In the genomic region with DNA sequence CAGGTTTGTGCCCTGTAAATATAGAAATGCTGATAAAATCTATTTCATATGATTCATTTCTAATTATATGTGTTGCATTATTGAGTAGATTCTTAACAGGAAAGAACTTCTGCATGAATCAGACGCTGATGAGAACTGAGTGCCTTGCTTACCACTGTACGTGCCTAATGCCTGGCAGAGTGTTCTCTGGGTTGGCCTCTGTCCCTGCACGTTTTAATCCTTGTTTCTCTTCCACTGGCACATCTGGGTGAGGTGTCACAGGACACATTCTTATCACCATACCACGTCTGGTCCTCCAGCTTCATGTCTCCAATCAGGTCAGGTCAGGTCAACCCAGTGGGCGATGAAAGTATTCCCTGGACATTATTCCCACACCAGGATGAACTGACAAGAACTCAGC, we compare ENCODE assay signal across 17 cellular contexts.
DNase-seq lines count a peak whose midpoint lies in the region; ATAC-seq and TF ChIP-seq lines count a peak whose summit lies in the region.
"Had no signal": no experiment of that assay in that cellular context is flagged by ENCODE, and none has a peak within 500 bp of the region (broad histone marks: within the 10 kb centered on the region; RNA-seq: fewer than 3 reads in every experiment).

No MANE protein-coding gene starts in this region.

- TF ChIP-seq CTCF in AG09309 (IDR thresholded peaks at IDR 0.05; ENCODE audit: control insufficient read depth, insufficient read depth, low read depth, low read length, missing control alignments) (no peak), epithelial cell of esophagus (IDR thresholded peaks at IDR 0.05; ENCODE audit: insufficient read depth, low read depth, low read length, missing control alignments) (no peak)

- no peak for ATAC-seq in HG02763 (IDR thresholded peaks at IDR 0.05; ENCODE audit: unreplicated experiment)
- ATAC-seq: body of pancreas, right lobe of liver had no signal

- DNase-seq in AG09309 (ENCODE audit: low read depth) (peak; percentile 24), HS-5 (ENCODE audit: low read depth) (peak; percentile 29), epithelial cell of esophagus (ENCODE audit: low read depth) (peak; percentile 65), iris pigment epithelial cell (ENCODE audit: low read depth) (peak; percentile 53), kidney glomerular epithelial cell (lab: John Stamatoyannopoulos, UW) (no peak), hepatic stellate cell (ENCODE audit: low spot score) (no peak), NCI-H510A treated with DMSO at 0.1 percent for 48 hours (lab: John Stamatoyannopoulos, UW) (no peak)
- DNase-seq: activated T-cell treated with anti-CD3 and anti-CD28 coated beads, Interleukin-2, amount 50 U/mL, for 48 hours; body of pancreas; NCI-H1092; NCI-H748 treated with DMSO at 0.1 percent for 48 hours; occipital lobe; OCI-M1; right lobe of liver; stimulated activated CD4-positive, alpha-beta T cell treated with anti-CD3 and anti-CD28 coated beads, Interleukin-1b, Interleukin-23, amount 100 ng/mL, for 48 hours; uterus had no signal

- H3K4me3 ChIP-seq in AG09309 (ENCODE audit: control insufficient read depth, low read depth, low read length), result no peak overlapping the region
- no peak overlapping the region for H3K4me3 ChIP-seq in epithelial cell of esophagus (ENCODE audit: low read length)
- H3K4me3 ChIP-seq: body of pancreas, right lobe of liver, uterus had no signal

Comparison
In these comparisons a context has a peak if more than half of its experiments do, and no peak if none do; other contexts are left out.
1. DNase-seq: peak in AG09309 (single experiment), HS-5 (single experiment), epithelial cell of esophagus (single experiment) and iris pigment epithelial cell (single experiment); none in kidney glomerular epithelial cell (single experiment), hepatic stellate cell (single experiment) and NCI-H510A treated with DMSO at 0.1 percent for 48 hours (single experiment).